In the genomic region with DNA sequence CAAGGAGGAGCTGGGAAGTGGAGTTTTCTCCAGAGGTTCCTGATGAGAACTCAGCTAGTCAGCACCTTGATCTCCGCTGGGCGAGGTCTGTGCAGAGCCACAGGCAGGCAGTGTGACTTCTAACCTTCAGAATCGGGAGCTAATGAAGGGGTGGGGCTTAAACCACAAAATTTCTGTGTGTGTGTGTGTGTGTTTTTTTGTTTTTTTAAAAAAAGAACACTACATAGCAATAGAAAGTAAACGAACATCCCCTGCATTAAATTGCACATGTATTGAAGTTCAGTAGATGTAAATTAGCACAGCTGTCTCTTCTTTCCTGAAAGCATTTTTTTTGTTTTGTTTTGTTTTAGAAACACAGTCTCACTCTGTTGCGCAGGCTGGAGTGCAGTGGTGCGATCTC, we compare ENCODE assay signal across 1 cellular context.
TF ChIP-seq lines count a peak whose summit lies in the region.

No MANE protein-coding gene starts in this region.

TF ChIP-seq in GM12878, 131 proteins besides CTCF, POLR2A, EP300 and RAD21 (continued from another document):
- TF ChIP-seq ATF2 (IDR thresholded peaks at IDR 0.05; ENCODE audit: low read length), result no peak
- peak; percentile 22; the same call in 1 of the 2 replicates for TF ChIP-seq ATF7 (IDR thresholded peaks at IDR 0.05; ENCODE audit: low read depth)
- TF ChIP-seq, protein P1, sequence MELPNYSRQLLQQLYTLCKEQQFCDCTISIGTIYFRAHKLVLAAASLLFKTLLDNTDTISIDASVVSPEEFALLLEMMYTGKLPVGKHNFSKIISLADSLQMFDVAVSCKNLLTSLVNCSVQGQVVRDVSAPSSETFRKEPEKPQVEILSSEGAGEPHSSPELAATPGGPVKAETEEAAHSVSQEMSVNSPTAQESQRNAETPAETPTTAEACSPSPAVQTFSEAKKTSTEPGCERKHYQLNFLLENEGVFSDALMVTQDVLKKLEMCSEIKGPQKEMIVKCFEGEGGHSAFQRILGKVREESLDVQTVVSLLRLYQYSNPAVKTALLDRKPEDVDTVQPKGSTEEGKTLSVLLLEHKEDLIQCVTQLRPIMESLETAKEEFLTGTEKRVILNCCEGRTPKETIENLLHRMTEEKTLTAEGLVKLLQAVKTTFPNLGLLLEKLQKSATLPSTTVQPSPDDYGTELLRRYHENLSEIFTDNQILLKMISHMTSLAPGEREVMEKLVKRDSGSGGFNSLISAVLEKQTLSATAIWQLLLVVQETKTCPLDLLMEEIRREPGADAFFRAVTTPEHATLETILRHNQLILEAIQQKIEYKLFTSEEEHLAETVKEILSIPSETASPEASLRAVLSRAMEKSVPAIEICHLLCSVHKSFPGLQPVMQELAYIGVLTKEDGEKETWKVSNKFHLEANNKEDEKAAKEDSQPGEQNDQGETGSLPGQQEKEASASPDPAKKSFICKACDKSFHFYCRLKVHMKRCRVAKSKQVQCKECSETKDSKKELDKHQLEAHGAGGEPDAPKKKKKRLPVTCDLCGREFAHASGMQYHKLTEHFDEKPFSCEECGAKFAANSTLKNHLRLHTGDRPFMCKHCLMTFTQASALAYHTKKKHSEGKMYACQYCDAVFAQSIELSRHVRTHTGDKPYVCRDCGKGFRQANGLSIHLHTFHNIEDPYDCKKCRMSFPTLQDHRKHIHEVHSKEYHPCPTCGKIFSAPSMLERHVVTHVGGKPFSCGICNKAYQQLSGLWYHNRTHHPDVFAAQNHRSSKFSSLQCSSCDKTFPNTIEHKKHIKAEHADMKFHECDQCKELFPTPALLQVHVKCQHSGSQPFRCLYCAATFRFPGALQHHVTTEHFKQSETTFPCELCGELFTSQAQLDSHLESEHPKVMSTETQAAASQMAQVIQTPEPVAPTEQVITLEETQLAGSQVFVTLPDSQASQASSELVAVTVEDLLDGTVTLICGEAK (IDR thresholded peaks at IDR 0.05; ENCODE audit: borderline replicate concordance), result no peak
- no peak for TF ChIP-seq PRDM15 (CRISPR knock-in tag; IDR thresholded peaks at IDR 0.05)
